Comparison of ENCODE assay signal across 1 cellular context in genomic region chr19:53876651-53877224, GRCh38.
TF ChIP-seq lines count a peak whose summit lies in the region.

No MANE protein-coding gene starts in this region.

TF ChIP-seq in endothelial cell of umbilical vein, 7 proteins besides CTCF, POLR2A, EP300 and RAD21 (continued from another document):
- no peak for TF ChIP-seq MYC (IDR thresholded peaks at IDR 0.05; ENCODE audit: low read depth, low read length)
- TF ChIP-seq FOS (IDR thresholded peaks at IDR 0.05; ENCODE audit: borderline replicate concordance, insufficient read depth, low read length): no peak
- no peak for TF ChIP-seq POLR2AphosphoS5 (IDR thresholded peaks at IDR 0.05; ENCODE audit: insufficient read depth, low read depth, low read length)
- no peak for TF ChIP-seq GATA2 (IDR thresholded peaks at IDR 0.05; ENCODE audit: insufficient read depth, insufficient read length, low read depth, low read length)
